In genomic region chr6:146905313-146905712, GRCh38 we compare ENCODE assay signal across 9 cellular contexts.
A peak's percentile ranks its signal among the peaks of the same experiment; 100 is the strongest.
DNase-seq lines count a peak whose midpoint lies in the region; TF ChIP-seq lines count a peak whose summit lies in the region.
"Had no signal": no experiment of that assay in that cellular context is flagged by ENCODE, and none has a peak within 500 bp of the region (broad histone marks: within the 10 kb centered on the region; RNA-seq: fewer than 3 reads in every experiment).

No MANE protein-coding gene starts in this region.

- no peak for TF ChIP-seq CTCF in C4-2B (conservative IDR thresholded peaks at IDR 0.05)

- peak overlapping the region; percentile 56 for H3K27ac ChIP-seq in C4-2B

- DNase-seq in M059J (ENCODE audit: low read depth): peak; percentile 100
- peak; percentile 57 for DNase-seq in amniotic epithelial cell (ENCODE audit: low read depth)
- peak; percentile 18 for DNase-seq in medulla oblongata (ENCODE audit: extremely low spot score)
- no peak for DNase-seq in NCI-H2171 (lab: John Stamatoyannopoulos, UW)
- no peak for DNase-seq in D341Med (ENCODE audit: low spot score)
- no peak for DNase-seq in effector CD4-positive, alpha-beta T cell
- no peak for DNase-seq in activated gamma-delta T cell (lab: John Stamatoyannopoulos, UW)
- DNase-seq: effector memory CD8-positive, alpha-beta T cell had no signal

Comparison
In these comparisons a context has a peak if more than half of its experiments do, and no peak if none do; other contexts are left out.
1. DNase-seq: peak in M059J (single experiment), amniotic epithelial cell (single experiment) and medulla oblongata (single experiment); none in NCI-H2171 (single experiment), D341Med (single experiment), effector CD4-positive, alpha-beta T cell (single experiment) and activated gamma-delta T cell (single experiment).